In the genomic region with DNA sequence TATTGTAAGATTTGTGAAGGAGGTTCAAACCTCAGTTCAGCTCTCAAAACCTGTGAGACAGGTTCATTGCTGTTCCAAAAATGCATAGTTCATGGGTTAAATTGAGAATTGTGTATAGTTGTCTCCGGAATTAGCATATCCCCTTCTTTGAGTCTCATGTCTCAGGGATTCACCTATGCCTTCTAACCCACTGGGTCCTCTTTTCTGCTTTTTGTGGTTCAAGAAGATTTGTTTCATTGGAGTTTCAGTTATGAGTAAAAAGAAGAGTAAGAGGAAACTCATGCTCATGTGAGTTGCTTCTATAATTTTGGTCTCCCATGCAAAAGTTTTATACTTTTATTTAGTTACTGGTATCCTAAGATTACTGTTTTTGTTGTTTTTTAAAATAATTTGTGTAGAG, we compare ENCODE assay signal across 2 cellular contexts.
TF ChIP-seq lines count a peak whose summit lies in the region.

No MANE protein-coding gene starts in this region.

TF ChIP-seq in GM12878, 131 proteins besides CTCF, POLR2A, EP300 and RAD21 (continued from another document and continues in another):
- TF ChIP-seq, protein P1, sequence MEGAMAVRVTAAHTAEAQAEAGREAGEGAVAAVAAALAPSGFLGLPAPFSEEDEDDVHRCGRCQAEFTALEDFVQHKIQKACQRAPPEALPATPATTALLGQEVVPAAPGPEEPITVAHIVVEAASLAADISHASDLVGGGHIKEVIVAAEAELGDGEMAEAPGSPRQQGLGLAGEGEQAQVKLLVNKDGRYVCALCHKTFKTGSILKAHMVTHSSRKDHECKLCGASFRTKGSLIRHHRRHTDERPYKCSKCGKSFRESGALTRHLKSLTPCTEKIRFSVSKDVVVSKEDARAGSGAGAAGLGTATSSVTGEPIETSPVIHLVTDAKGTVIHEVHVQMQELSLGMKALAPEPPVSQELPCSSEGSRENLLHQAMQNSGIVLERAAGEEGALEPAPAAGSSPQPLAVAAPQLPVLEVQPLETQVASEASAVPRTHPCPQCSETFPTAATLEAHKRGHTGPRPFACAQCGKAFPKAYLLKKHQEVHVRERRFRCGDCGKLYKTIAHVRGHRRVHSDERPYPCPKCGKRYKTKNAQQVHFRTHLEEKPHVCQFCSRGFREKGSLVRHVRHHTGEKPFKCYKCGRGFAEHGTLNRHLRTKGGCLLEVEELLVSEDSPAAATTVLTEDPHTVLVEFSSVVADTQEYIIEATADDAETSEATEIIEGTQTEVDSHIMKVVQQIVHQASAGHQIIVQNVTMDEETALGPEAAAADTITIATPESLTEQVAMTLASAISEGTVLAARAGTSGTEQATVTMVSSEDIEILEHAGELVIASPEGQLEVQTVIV (IDR thresholded peaks at IDR 0.05; ENCODE audit: borderline replicate concordance, partially characterized antibody): no peak
- no peak for TF ChIP-seq MYB (IDR thresholded peaks at IDR 0.05; ENCODE audit: borderline replicate concordance, low read depth, low read length)
- TF ChIP-seq, protein P2, sequence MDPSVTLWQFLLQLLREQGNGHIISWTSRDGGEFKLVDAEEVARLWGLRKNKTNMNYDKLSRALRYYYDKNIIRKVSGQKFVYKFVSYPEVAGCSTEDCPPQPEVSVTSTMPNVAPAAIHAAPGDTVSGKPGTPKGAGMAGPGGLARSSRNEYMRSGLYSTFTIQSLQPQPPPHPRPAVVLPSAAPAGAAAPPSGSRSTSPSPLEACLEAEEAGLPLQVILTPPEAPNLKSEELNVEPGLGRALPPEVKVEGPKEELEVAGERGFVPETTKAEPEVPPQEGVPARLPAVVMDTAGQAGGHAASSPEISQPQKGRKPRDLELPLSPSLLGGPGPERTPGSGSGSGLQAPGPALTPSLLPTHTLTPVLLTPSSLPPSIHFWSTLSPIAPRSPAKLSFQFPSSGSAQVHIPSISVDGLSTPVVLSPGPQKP (IDR thresholded peaks at IDR 0.05; ENCODE audit: low read depth, low read length): no peak
- no peak for TF ChIP-seq CHD4 (IDR thresholded peaks at IDR 0.05)
- no peak for TF ChIP-seq NBN (IDR thresholded peaks at IDR 0.05)
- peak; percentile 26; the same call in 1 of the 2 replicates for TF ChIP-seq ATF2 (IDR thresholded peaks at IDR 0.05; ENCODE audit: low read length)
- no peak for TF ChIP-seq CEBPB (IDR thresholded peaks at IDR 0.05; ENCODE audit: borderline replicate concordance in 1 of 2, low read depth in 2 of 2, low read length in 2 of 2)
- no peak for TF ChIP-seq HSF1 (IDR thresholded peaks at IDR 0.05; ENCODE audit: low read depth, low read length)
- peak; percentile 61 for TF ChIP-seq JUNB (IDR thresholded peaks at IDR 0.05)
- TF ChIP-seq IKZF2 (IDR thresholded peaks at IDR 0.05): no peak
- TF ChIP-seq BCLAF1 (IDR thresholded peaks at IDR 0.05): no peak
- TF ChIP-seq MEF2A (IDR thresholded peaks at IDR 0.05; ENCODE audit: insufficient read depth, low read depth, low read length): 0 out of 2 replicates have a peak, but pooled peaks have one; percentile 36
- TF ChIP-seq CREM (IDR thresholded peaks at IDR 0.05; ENCODE audit: low read depth): no peak
- no peak for TF ChIP-seq HCFC1 (IDR thresholded peaks at IDR 0.05; ENCODE audit: low read length)

TF ChIP-seq in SK-N-SH treated with all-trans-retinoic acid at 6 μM for 48 hours, 23 proteins besides CTCF, POLR2A, EP300 and RAD21 (continued from another document):
- TF ChIP-seq TSHZ2 (CRISPR knock-in tag; IDR thresholded peaks at IDR 0.05): no peak
- no peak for TF ChIP-seq ZC3H10 (CRISPR knock-in tag; IDR thresholded peaks at IDR 0.05)
- no peak for TF ChIP-seq ESRRG (CRISPR knock-in tag; IDR thresholded peaks at IDR 0.05)
- TF ChIP-seq ZFP3 (CRISPR knock-in tag; IDR thresholded peaks at IDR 0.05): no peak
- no peak for TF ChIP-seq BACH2 (CRISPR knock-in tag; IDR thresholded peaks at IDR 0.05; ENCODE audit: borderline replicate concordance)
- TF ChIP-seq CSDC2 (CRISPR knock-in tag; IDR thresholded peaks at IDR 0.05): no peak
- no peak for TF ChIP-seq ISL1 (CRISPR knock-in tag; IDR thresholded peaks at IDR 0.05)
- no peak for TF ChIP-seq ARNTL (CRISPR knock-in tag; IDR thresholded peaks at IDR 0.05; ENCODE audit: borderline replicate concordance, low read depth)
- no peak for TF ChIP-seq CSRNP3 (CRISPR knock-in tag; IDR thresholded peaks at IDR 0.05)
